In genomic region chrX:43279341-43279808, GRCh38 we compare ENCODE assay signal across 1 cellular context.
TF ChIP-seq lines count a peak whose summit lies in the region.

No MANE protein-coding gene starts in this region.

TF ChIP-seq in K562, 482 proteins besides CTCF, POLR2A, EP300 and RAD21 (continued from another document and continues in another):
- TF ChIP-seq ZNF740 (CRISPR knock-in tag; IDR thresholded peaks at IDR 0.05) = no peak
- TF ChIP-seq ZNF740 (tag; IDR thresholded peaks at IDR 0.05) = no peak
- TF ChIP-seq ZNF384 (IDR thresholded peaks at IDR 0.05; ENCODE audit: low read depth, low read length) = no peak
- peak; percentile 94 for TF ChIP-seq NR2C1 (IDR thresholded peaks at IDR 0.05)
- peak; percentile 95 for TF ChIP-seq NR2C1 (tag; IDR thresholded peaks at IDR 0.05)
- no peak for TF ChIP-seq ZNF551 (CRISPR knock-in tag; IDR thresholded peaks at IDR 0.05)
- TF ChIP-seq TBL1XR1 (IDR thresholded peaks at IDR 0.05; ENCODE audit: low read length in 2 of 2) = no peak
- TF ChIP-seq, protein P1, sequence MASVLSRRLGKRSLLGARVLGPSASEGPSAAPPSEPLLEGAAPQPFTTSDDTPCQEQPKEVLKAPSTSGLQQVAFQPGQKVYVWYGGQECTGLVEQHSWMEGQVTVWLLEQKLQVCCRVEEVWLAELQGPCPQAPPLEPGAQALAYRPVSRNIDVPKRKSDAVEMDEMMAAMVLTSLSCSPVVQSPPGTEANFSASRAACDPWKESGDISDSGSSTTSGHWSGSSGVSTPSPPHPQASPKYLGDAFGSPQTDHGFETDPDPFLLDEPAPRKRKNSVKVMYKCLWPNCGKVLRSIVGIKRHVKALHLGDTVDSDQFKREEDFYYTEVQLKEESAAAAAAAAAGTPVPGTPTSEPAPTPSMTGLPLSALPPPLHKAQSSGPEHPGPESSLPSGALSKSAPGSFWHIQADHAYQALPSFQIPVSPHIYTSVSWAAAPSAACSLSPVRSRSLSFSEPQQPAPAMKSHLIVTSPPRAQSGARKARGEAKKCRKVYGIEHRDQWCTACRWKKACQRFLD (CRISPR knock-in tag; IDR thresholded peaks at IDR 0.05) = no peak
- no peak for TF ChIP-seq DNMT1 (IDR thresholded peaks at IDR 0.05)
- peak; percentile 80 for TF ChIP-seq GABPA (tag; conservative IDR thresholded peaks at IDR 0.05; ENCODE audit: low read depth)
- TF ChIP-seq HDAC3 (IDR thresholded peaks at IDR 0.05; ENCODE audit: borderline replicate concordance, partially characterized antibody) = no peak
- TF ChIP-seq RBFOX2 (IDR thresholded peaks at IDR 0.05; ENCODE audit: low read depth, low read length) = peak; percentile 72
- TF ChIP-seq MYC (IDR thresholded peaks at IDR 0.05; ENCODE audit: low read depth, low read length) = no peak
- no peak for TF ChIP-seq MYC (CRISPR knock-in tag; IDR thresholded peaks at IDR 0.05; ENCODE audit: borderline replicate concordance, low read depth)
- TF ChIP-seq GABPB1 (CRISPR knock-in tag; IDR thresholded peaks at IDR 0.05) = peak; percentile 61; the same call in 1 of the 2 replicates
- TF ChIP-seq IRF1 (CRISPR knock-in tag; IDR thresholded peaks at IDR 0.05; ENCODE audit: borderline replicate concordance) = no peak
- TF ChIP-seq ZNF217 (CRISPR knock-in tag; IDR thresholded peaks at IDR 0.05) = no peak
- no peak for TF ChIP-seq PRPF4 (IDR thresholded peaks at IDR 0.05; ENCODE audit: insufficient read depth, low read depth, low read length, poor library complexity, severe bottlenecking)
- TF ChIP-seq ZBTB40 (IDR thresholded peaks at IDR 0.05) = peak; percentile 68; the same call in 1 of the 2 replicates
- no peak for TF ChIP-seq ZBTB40 (CRISPR knock-in tag; IDR thresholded peaks at IDR 0.05)
- TF ChIP-seq, protein P2, sequence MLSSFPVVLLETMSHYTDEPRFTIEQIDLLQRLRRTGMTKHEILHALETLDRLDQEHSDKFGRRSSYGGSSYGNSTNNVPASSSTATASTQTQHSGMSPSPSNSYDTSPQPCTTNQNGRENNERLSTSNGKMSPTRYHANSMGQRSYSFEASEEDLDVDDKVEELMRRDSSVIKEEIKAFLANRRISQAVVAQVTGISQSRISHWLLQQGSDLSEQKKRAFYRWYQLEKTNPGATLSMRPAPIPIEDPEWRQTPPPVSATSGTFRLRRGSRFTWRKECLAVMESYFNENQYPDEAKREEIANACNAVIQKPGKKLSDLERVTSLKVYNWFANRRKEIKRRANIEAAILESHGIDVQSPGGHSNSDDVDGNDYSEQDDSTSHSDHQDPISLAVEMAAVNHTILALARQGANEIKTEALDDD (IDR thresholded peaks at IDR 0.05) = no peak
- no peak for TF ChIP-seq TOE1 (IDR thresholded peaks at IDR 0.05; ENCODE audit: borderline replicate concordance)
- no peak for TF ChIP-seq TOE1 (CRISPR knock-in tag; IDR thresholded peaks at IDR 0.05; ENCODE audit: borderline replicate concordance, low read depth)
- TF ChIP-seq BRD4 (IDR thresholded peaks at IDR 0.05) = no peak
- TF ChIP-seq SOX6 (IDR thresholded peaks at IDR 0.05) = no peak
- no peak for TF ChIP-seq CAMTA2 (CRISPR knock-in tag; conservative IDR thresholded peaks at IDR 0.05)
- no peak for TF ChIP-seq RFX1 (IDR thresholded peaks at IDR 0.05)
- TF ChIP-seq STAT5B (CRISPR knock-in tag; IDR thresholded peaks at IDR 0.05) = no peak
- TF ChIP-seq ZNF696 (CRISPR knock-in tag; conservative IDR thresholded peaks at IDR 0.05) = no peak
- TF ChIP-seq SFPQ (IDR thresholded peaks at IDR 0.05; ENCODE audit: low read depth, low read length) = no peak
- TF ChIP-seq, protein P3, sequence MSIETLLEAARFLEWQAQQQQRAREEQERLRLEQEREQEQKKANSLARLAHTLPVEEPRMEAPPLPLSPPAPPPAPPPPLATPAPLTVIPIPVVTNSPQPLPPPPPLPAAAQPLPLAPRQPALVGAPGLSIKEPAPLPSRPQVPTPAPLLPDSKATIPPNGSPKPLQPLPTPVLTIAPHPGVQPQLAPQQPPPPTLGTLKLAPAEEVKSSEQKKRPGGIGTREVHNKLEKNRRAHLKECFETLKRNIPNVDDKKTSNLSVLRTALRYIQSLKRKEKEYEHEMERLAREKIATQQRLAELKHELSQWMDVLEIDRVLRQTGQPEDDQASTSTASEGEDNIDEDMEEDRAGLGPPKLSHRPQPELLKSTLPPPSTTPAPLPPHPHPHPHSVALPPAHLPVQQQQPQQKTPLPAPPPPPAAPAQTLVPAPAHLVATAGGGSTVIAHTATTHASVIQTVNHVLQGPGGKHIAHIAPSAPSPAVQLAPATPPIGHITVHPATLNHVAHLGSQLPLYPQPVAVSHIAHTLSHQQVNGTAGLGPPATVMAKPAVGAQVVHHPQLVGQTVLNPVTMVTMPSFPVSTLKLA (conservative IDR thresholded peaks at IDR 0.05) = no peak
- TF ChIP-seq, protein P4, sequence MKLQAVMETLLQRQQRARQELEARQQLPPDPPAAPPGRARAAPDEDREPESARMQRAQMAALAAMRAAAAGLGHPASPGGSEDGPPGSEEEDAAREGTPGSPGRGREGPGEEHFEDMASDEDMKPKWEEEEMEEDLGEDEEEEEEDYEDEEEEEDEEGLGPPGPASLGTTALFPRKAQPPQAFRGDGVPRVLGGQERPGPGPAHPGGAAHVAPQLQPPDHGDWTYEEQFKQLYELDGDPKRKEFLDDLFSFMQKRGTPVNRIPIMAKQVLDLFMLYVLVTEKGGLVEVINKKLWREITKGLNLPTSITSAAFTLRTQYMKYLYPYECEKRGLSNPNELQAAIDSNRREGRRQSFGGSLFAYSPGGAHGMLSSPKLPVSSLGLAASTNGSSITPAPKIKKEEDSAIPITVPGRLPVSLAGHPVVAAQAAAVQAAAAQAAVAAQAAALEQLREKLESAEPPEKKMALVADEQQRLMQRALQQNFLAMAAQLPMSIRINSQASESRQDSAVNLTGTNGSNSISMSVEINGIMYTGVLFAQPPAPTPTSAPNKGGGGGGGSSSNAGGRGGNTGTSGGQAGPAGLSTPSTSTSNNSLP (IDR thresholded peaks at IDR 0.05; ENCODE audit: borderline replicate concordance, low read depth, low read length) = no peak
- TF ChIP-seq ZNF668 (CRISPR knock-in tag; IDR thresholded peaks at IDR 0.05) = no peak
- TF ChIP-seq ILF3 (IDR thresholded peaks at IDR 0.05; ENCODE audit: borderline replicate concordance) = no peak
- TF ChIP-seq NCOA6 (IDR thresholded peaks at IDR 0.05) = no peak
- peak; percentile 91 for TF ChIP-seq NR2C2 (CRISPR knock-in tag; IDR thresholded peaks at IDR 0.05)
- TF ChIP-seq NR2C2 (tag; IDR thresholded peaks at IDR 0.05) = peak; percentile 96
- TF ChIP-seq CXXC5 (CRISPR knock-in tag; IDR thresholded peaks at IDR 0.05) = no peak
- TF ChIP-seq CTCFL (IDR thresholded peaks at IDR 0.05; ENCODE audit: borderline replicate concordance, insufficient read depth, low read depth, low read length, poor library complexity, severe bottlenecking) = no peak
- TF ChIP-seq FOXK2 (conservative IDR thresholded peaks at IDR 0.05 in 1 of 2, IDR thresholded peaks at IDR 0.05 in 1 of 2; ENCODE audit: low read depth in 2 of 2) = no peak
- no peak for TF ChIP-seq ZNF695 (CRISPR knock-in tag; IDR thresholded peaks at IDR 0.05)
- TF ChIP-seq EZH2 (IDR thresholded peaks at IDR 0.05; ENCODE audit: borderline replicate concordance, low read depth, low read length) = no peak
- TF ChIP-seq EP400 (IDR thresholded peaks at IDR 0.05) = 0 out of 2 replicates have a peak, but pooled peaks have one; percentile 27
- no peak for TF ChIP-seq KDM5B (IDR thresholded peaks at IDR 0.05; ENCODE audit: insufficient replicate concordance, low read depth, low read length)
- TF ChIP-seq ETV5 (CRISPR knock-in tag; IDR thresholded peaks at IDR 0.05; ENCODE audit: low read depth) = no peak
- no peak for TF ChIP-seq CBX1 (IDR thresholded peaks at IDR 0.05; ENCODE audit: low read depth)
- no peak for TF ChIP-seq NFE2 (IDR thresholded peaks at IDR 0.05; ENCODE audit: low read depth)
